In the genomic region with DNA sequence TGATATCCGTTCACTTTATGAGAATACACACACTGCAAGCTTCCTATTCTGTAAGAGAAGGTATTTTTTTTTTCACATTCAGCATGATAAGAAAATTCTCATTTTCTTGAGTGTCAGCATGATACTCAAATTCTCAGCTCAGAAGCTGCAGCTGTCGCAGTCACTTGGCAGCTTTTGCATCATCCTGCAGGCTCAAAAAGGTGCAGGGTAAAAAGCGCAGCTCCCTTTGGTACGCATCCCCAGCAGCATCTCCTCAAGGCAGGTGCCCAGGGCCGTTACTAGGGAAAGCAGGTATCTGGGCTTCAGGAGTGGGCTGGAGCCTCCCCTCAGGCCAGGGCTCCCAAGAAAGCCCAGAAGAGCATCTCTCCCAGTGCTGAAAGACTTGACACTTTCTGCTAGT, we compare ENCODE assay signal across 18 cellular contexts.
"Had no signal": no experiment of that assay in that cellular context is flagged by ENCODE, and none has a peak within 500 bp of the region (broad histone marks: within the 10 kb centered on the region; RNA-seq: fewer than 3 reads in every experiment).

No MANE protein-coding gene starts in this region.

- H3K9me3 ChIP-seq: esophagus muscularis mucosa, gastroesophageal sphincter, heart left ventricle, left lung, lower lobe of right lung, mucosa of descending colon had no signal

- H3K4me1 ChIP-seq: esophagus muscularis mucosa, gastroesophageal sphincter, left lung, lower lobe of right lung had no signal

- H3K4me2 ChIP-seq: hepatocyte had no signal

- H3K4me3 ChIP-seq: coronary artery, dorsolateral prefrontal cortex, esophagus muscularis mucosa, gastroesophageal sphincter, heart left ventricle, hepatocyte, left lung, lower lobe of right lung, mucosa of descending colon had no signal

- H3K27ac ChIP-seq: coronary artery, esophagus muscularis mucosa, foreskin keratinocyte, gastroesophageal sphincter, heart left ventricle, hepatocyte, left lung, lower lobe of right lung had no signal

- H3K36me3 ChIP-seq: esophagus muscularis mucosa, gastroesophageal sphincter, heart left ventricle, left lung, lower lobe of right lung had no signal

- H3K27me3 ChIP-seq: dorsolateral prefrontal cortex, esophagus muscularis mucosa, foreskin keratinocyte, gastroesophageal sphincter, heart left ventricle, hepatocyte, left lung had no signal

- DNase-seq: dermis blood vessel endothelial cell; dorsolateral prefrontal cortex; effector CD4-positive, alpha-beta T cell; effector memory CD4-positive, alpha-beta T cell; foreskin keratinocyte; heart left ventricle; hypothalamus; left cardiac atrium; left lung; left ventricle myocardium superior; lower lobe of right lung; mesenchymal stem cell; mucosa of descending colon; naive thymus-derived CD4-positive, alpha-beta T cell had no signal
